15 cellular contexts compared by ENCODE assay signal in the genomic region with DNA sequence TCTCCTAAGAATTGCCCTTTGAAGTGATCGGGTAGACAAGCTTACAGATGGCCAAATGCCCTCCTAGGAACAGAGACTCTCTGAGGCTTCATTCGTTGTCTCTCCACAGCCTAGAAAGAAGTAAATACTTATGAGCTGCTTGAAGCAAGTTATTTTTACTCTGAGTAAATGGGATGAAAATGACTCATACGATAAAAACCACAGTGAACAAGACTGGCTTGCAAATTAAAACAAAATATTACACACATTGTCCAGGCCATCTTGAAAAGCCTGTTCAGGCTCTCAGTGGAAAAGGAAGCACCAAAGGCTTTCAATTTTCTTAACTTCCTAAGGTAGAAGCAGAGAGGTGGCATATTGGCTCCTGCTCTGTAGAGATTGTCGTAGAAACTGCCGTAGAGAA.
"Had no signal": no experiment of that assay in that cellular context is flagged by ENCODE, and none has a peak within 500 bp of the region (broad histone marks: within the 10 kb centered on the region; RNA-seq: fewer than 3 reads in every experiment).

No MANE protein-coding gene starts in this region.

- DNase-seq: activated CD4-positive, alpha-beta T cell treated with anti-CD3 and anti-CD28 coated beads for 4 hours; activated naive CD4-positive, alpha-beta T cell; activated naive CD8-positive, alpha-beta T cell treated with anti-CD3 and anti-CD28 coated beads, Interleukin-2, amount 50 U/mL, for 24 hours; cerebellar nuclear complex; dermis blood vessel endothelial cell; heart left ventricle; naive B cell; trophoblast cell had no signal

- H3K4me1 Mint-ChIP-seq: activated naive CD8-positive, alpha-beta T cell treated with anti-CD3 and anti-CD28 coated beads, Interleukin-2, amount 50 U/mL, for 24 hours; brain; naive B cell; stimulated activated effector memory CD8-positive, alpha-beta T cell treated with anti-CD3 and anti-CD28 coated beads, Interleukin-12 subunit alpha, Interleukin-12 subunit beta, amount 100 ng/mL, for 72 hours had no signal

- H3K36me3 Mint-ChIP-seq: brain; naive B cell; stimulated activated effector memory CD8-positive, alpha-beta T cell treated with anti-CD3 and anti-CD28 coated beads, Interleukin-12 subunit alpha, Interleukin-12 subunit beta, amount 100 ng/mL, for 72 hours had no signal

- H3K9me3 Mint-ChIP-seq: brain had no signal

- H3K27ac ChIP-seq: esophagus muscularis mucosa, foreskin keratinocyte, heart left ventricle, parathyroid adenoma, skin epidermis had no signal

- H3K4me3 ChIP-seq: esophagus muscularis mucosa, heart left ventricle, skin epidermis had no signal

- H3K27me3 ChIP-seq: esophagus muscularis mucosa, foreskin keratinocyte, heart left ventricle had no signal

- ATAC-seq: activated naive CD8-positive, alpha-beta T cell treated with anti-CD3 and anti-CD28 coated beads, Interleukin-2, amount 50 U/mL, for 24 hours; foreskin keratinocyte; heart left ventricle; stimulated activated effector memory CD8-positive, alpha-beta T cell treated with anti-CD3 and anti-CD28 coated beads, Interleukin-12 subunit alpha, Interleukin-12 subunit beta, amount 100 ng/mL, for 72 hours had no signal

- H3K27ac Mint-ChIP-seq: activated naive CD8-positive, alpha-beta T cell treated with anti-CD3 and anti-CD28 coated beads, Interleukin-2, amount 50 U/mL, for 24 hours; activated T-helper 1 cell treated with anti-CD3 and anti-CD28 coated beads, Interleukin-12 subunit alpha, Interleukin-12 subunit beta, Interleukin-2, Interleukin-4 antibody, amounts not matched to agents 30 ng/mL and 10 ng/mL and 1 ng/mL, durations not matched to agents 14 hours and 24 hours and 36 hours; brain; naive B cell; stimulated activated effector memory CD8-positive, alpha-beta T cell treated with anti-CD3 and anti-CD28 coated beads, Interleukin-12 subunit alpha, Interleukin-12 subunit beta, amount 100 ng/mL, for 72 hours had no signal

- H3K4me3 Mint-ChIP-seq: activated naive CD8-positive, alpha-beta T cell treated with anti-CD3 and anti-CD28 coated beads, Interleukin-2, amount 50 U/mL, for 24 hours; activated T-helper 1 cell treated with anti-CD3 and anti-CD28 coated beads, Interleukin-12 subunit alpha, Interleukin-12 subunit beta, Interleukin-2, Interleukin-4 antibody, amounts not matched to agents 30 ng/mL and 10 ng/mL and 1 ng/mL, durations not matched to agents 14 hours and 24 hours and 36 hours; brain; naive B cell; stimulated activated effector memory CD8-positive, alpha-beta T cell treated with anti-CD3 and anti-CD28 coated beads, Interleukin-12 subunit alpha, Interleukin-12 subunit beta, amount 100 ng/mL, for 72 hours had no signal

- H3K9me3 ChIP-seq: esophagus muscularis mucosa, heart left ventricle had no signal

- H3K36me3 ChIP-seq: esophagus muscularis mucosa, heart left ventricle had no signal

- H3K4me1 ChIP-seq: esophagus muscularis mucosa, foreskin keratinocyte, heart left ventricle, parathyroid adenoma had no signal

- H3K27me3 Mint-ChIP-seq: activated naive CD8-positive, alpha-beta T cell treated with anti-CD3 and anti-CD28 coated beads, Interleukin-2, amount 50 U/mL, for 24 hours; brain; naive B cell had no signal
